11 cellular contexts compared by ENCODE assay signal in the genomic region with DNA sequence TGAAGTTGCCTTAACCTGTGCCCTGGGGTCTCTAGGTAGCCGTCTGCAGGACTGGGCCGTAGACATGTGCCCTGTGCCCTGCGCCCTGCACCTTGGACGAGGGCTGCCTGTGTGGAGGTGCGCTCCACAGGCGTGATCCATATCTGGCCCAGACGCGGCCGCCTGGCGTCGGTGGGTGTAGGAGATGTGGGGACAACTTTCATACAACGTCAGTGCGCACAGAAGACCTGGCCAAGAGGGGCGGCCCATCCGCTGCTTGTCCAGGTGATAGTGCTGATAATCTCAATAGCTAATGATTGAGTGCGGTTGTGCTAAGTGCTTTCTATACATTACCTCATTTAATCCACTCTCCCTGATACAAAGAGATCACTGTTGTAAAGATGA. TPM values are rescaled to one million over a fixed set of nuclear protein-coding genes. Genes with fewer than 3 reads are reported as not detected.
A peak's percentile ranks its signal among the peaks of the same experiment; 100 is the strongest.
DNase-seq lines count a peak whose midpoint lies in the region; ATAC-seq, FAIRE-seq and TF ChIP-seq lines count a peak whose summit lies in the region.
"Had no signal": no experiment of that assay in that cellular context is flagged by ENCODE, and none has a peak within 500 bp of the region (broad histone marks: within the 10 kb centered on the region; RNA-seq: fewer than 3 reads in every experiment).

No MANE protein-coding gene starts in this region.

- H3K4me3 Mint-ChIP-seq in endodermal cell, result peak overlapping the region; percentile 59

- DNase-seq in DND-41 (no peak), Karpas-422 (no peak), endodermal cell (no peak), pancreas (peak in 1 of 6 donors; percentile 59), SHP77 treated with DMSO at 0.1 percent for 48 hours (lab: John Stamatoyannopoulos, UW) (no peak), hepatic stellate cell (ENCODE audit: low spot score) (no peak), NCI-H2029 treated with DMSO at 0.1 percent for 48 hours (lab: John Stamatoyannopoulos, UW) (no peak)
- DNase-seq: GF-D8 had no signal

- H3K9ac ChIP-seq in DND-41 (ENCODE audit: low read depth, low read length) (peak overlapping the region; percentile 66), Karpas-422 (ENCODE audit: low read length) (peak overlapping the region; percentile 86), endodermal cell (ENCODE audit: extremely low read depth, low read length, poor library complexity, severe bottlenecking) (no peak overlapping the region)

- H3K9me3 Mint-ChIP-seq in endodermal cell, result peaks cover 2% of the 10 kb centered on the region

- peaks cover 11% of the 10 kb centered on the region for H3K79me2 ChIP-seq in DND-41 (ENCODE audit: insufficient read depth, low read length)
- peaks cover 37% of the 10 kb centered on the region for H3K79me2 ChIP-seq in Karpas-422 (ENCODE audit: low read length)

- intact Hi-C loops in pancreas (cut with DNase I), result no loop called here

- no peaks in the 10 kb centered on the region for H3K36me3 ChIP-seq in DND-41 (ENCODE audit: insufficient read depth, low read length)
- H3K36me3 ChIP-seq in Karpas-422 (ENCODE audit: insufficient read depth, low read length), result peaks cover 14% of the 10 kb centered on the region
- no peaks in the 10 kb centered on the region for H3K36me3 ChIP-seq in endodermal cell (ENCODE audit: control insufficient read depth, insufficient read depth, low read length)
- no peaks in the 10 kb centered on the region for H3K36me3 ChIP-seq in pancreas
- H3K36me3 ChIP-seq: SJCRH30, uterus had no signal

- H3K4me1 ChIP-seq in DND-41 (ENCODE audit: insufficient read depth, low read length) (peaks cover 29% of the 10 kb centered on the region), Karpas-422 (ENCODE audit: low read length) (peaks cover 46% of the 10 kb centered on the region), endodermal cell (ENCODE audit: control insufficient read depth, insufficient read depth, low read length) (peaks cover 1% of the 10 kb centered on the region), pancreas (peaks cover 0 to 3% (median 0%) of the 10 kb centered on the region in 3 donors)
- H3K4me1 ChIP-seq: SJCRH30 had no signal

- TF ChIP-seq CTCF in DND-41 (IDR thresholded peaks at IDR 0.05; ENCODE audit: borderline replicate concordance, extremely low read depth, low read length, poor library complexity, severe bottlenecking) (no peak), endodermal cell (conservative IDR thresholded peaks at IDR 0.05) (no peak), pancreas (IDR thresholded peaks at IDR 0.05) (no peak)

- ATAC-seq in DND-41 (ENCODE audit: insufficient read depth, low read depth) (no peak), pancreas (no peak), GM19467 (IDR thresholded peaks at IDR 0.05; ENCODE audit: unreplicated experiment) (no peak)

- no peaks in the 10 kb centered on the region for H3K27me3 ChIP-seq in DND-41 (ENCODE audit: insufficient read depth, low read length, poor library complexity)
- no peaks in the 10 kb centered on the region for H3K27me3 ChIP-seq in Karpas-422 (ENCODE audit: low read length)
- peaks cover 56% of the 10 kb centered on the region for H3K27me3 ChIP-seq in endodermal cell (ENCODE audit: control insufficient read depth, insufficient read depth, low read length, poor library complexity, severe bottlenecking)
- H3K27me3 ChIP-seq in pancreas, result no peaks in the 10 kb centered on the region
- H3K27me3 ChIP-seq: uterus had no signal

- H3K9me2 ChIP-seq in Karpas-422 (replicated peaks; ENCODE audit: insufficient read depth, low read length), result no peaks in the 10 kb centered on the region

- no peak overlapping the region for H2AFZ ChIP-seq in DND-41 (ENCODE audit: low read depth, low read length)
- H2AFZ ChIP-seq in Karpas-422 (ENCODE audit: low read length), result no peak overlapping the region

- peak overlapping the region; percentile 91 for H3K4me2 ChIP-seq in DND-41 (ENCODE audit: insufficient read depth, low read length)
- peak overlapping the region; percentile 88 for H3K4me2 ChIP-seq in Karpas-422 (ENCODE audit: low read depth, low read length, poor library complexity, severe bottlenecking)

- no peak overlapping the region for H3K27ac ChIP-seq in DND-41 (ENCODE audit: low read length)
- H3K27ac ChIP-seq in Karpas-422 (ENCODE audit: low read length), result no peak overlapping the region
- H3K27ac ChIP-seq in endodermal cell (ENCODE audit: low read depth, low read length), result no peak overlapping the region
- H3K27ac ChIP-seq in pancreas, result no peak overlapping the region
- H3K27ac ChIP-seq: SJCRH30, uterus had no signal

- FAIRE-seq in pancreas (lab: Jason Lieb, UNC), result no peak

- no peaks in the 10 kb centered on the region for H3K36me3 Mint-ChIP-seq in endodermal cell (ENCODE audit: low read depth)

- no peak overlapping the region for H3K27ac Mint-ChIP-seq in endodermal cell

- WGBS in endodermal cell (ENCODE audit: insufficient coverage in 1 of 2, insufficient read length in 1 of 2), 2 experiments, result 79% methylated on average over 6 to 15 of the region's 16 CpGs
- WGBS in pancreas, 2 donors, result 52 to 55% methylated on average over 16 of the region's 16 CpGs

- H3K4me1 Mint-ChIP-seq in endodermal cell, result peaks cover 22% of the 10 kb centered on the region

- peaks cover 71% of the 10 kb centered on the region for H3K27me3 Mint-ChIP-seq in endodermal cell (ENCODE audit: insufficient read depth)

- H4K20me1 ChIP-seq in DND-41 (ENCODE audit: insufficient read depth, low read length) (no peaks in the 10 kb centered on the region; the same call in 1 of the 2 replicates), Karpas-422 (ENCODE audit: insufficient read depth, low read depth, low read length) (no peaks in the 10 kb centered on the region)

- H3K4me3 ChIP-seq in DND-41 (ENCODE audit: low read depth in 1 of 2, low read length in 2 of 2) (peak overlapping the region in 1 of 2 experiments; percentile 68; a peak in 1 of 4 replicates), Karpas-422 (ENCODE audit: low read length) (peak overlapping the region; percentile 79), endodermal cell (ENCODE audit: low read length) (peak overlapping the region; percentile 74), pancreas (peak overlapping the region; percentile 47 to 78 (median 66))

- H3K9me3 ChIP-seq in DND-41 (ENCODE audit: insufficient read depth, low read length, severe bottlenecking) (no peaks in the 10 kb centered on the region), Karpas-422 (ENCODE audit: low read length) (no peaks in the 10 kb centered on the region), endodermal cell (ENCODE audit: control insufficient read depth, low read length) (no peaks in the 10 kb centered on the region), pancreas (no peaks in the 10 kb centered on the region)
- H3K9me3 ChIP-seq: SJCRH30, uterus had no signal

RNA-seq across cellular contexts. Expression of gene RASGRP1, which starts 0.7 kb away (rescaled TPM):
- 51.2 and 71.1 TPM in 2 replicates for total RNA-seq in Karpas-422 (2014; rRNA removed; shearing (Covaris generic); ENCODE audit: low replicate concordance)
- total RNA-seq in endodermal cell (1 to 10 TPM; 7.0 to 8.8 TPM), pancreas (1 to 10 TPM in 4 of 6 donors, under 1 TPM in 2; 0.60 to 4.3 (median 1.5) TPM)
- 5.4 TPM for polyA plus RNA-seq in endodermal cell (2013, experiment 1 of 2)
- polyA plus RNA-seq in endodermal cell (2013, experiment 2 of 2), result 5.1 TPM
- 1 to 10 TPM in 1 of 2 donors, under 1 TPM in 1; 0.76 to 4.7 TPM for polyA plus RNA-seq in pancreas
